ENCODE assay signal across 16 cellular contexts in genomic region chr6:14207493-14207892, GRCh38.
DNase-seq lines count a peak whose midpoint lies in the region; ATAC-seq and TF ChIP-seq lines count a peak whose summit lies in the region.
"Had no signal": no experiment of that assay in that cellular context is flagged by ENCODE, and none has a peak within 500 bp of the region (broad histone marks: within the 10 kb centered on the region; RNA-seq: fewer than 3 reads in every experiment).

No MANE protein-coding gene starts in this region.

- DNase-seq in LHCN-M2 (ENCODE audit: low read depth): peak; percentile 16
- peak; percentile 50 for DNase-seq in hepatocyte (ENCODE audit: low spot score)
- peak in 1 of 3 donors; percentile 67 for DNase-seq in mucosa of descending colon
- DNase-seq in transverse colon: peak; percentile 51
- no peak for DNase-seq in T1000 (lab: John Stamatoyannopoulos, UW)
- DNase-seq: ACHN; CD4-positive, alpha-beta memory T cell; HFFc6; IMR-90; Kasumi-1; NCI-H2081 treated with DMSO at 0.1 percent for 48 hours; OCI-M1; SJCRH30 had no signal

- WGBS in hepatocyte (ENCODE audit: low lambda C conversion rate, missing lambda C conversion rate): 89% methylated on average over 1 of the region's 1 CpG
- WGBS in transverse colon (ENCODE audit: low coverage in 1 of 2), 2 donors: 40 to 52% methylated on average over 1 of the region's 1 CpG

- ATAC-seq in mucosa of descending colon (peak; percentile 67), HG03135 (IDR thresholded peaks at IDR 0.05; ENCODE audit: unreplicated experiment) (no peak), HG02571 (IDR thresholded peaks at IDR 0.05; ENCODE audit: unreplicated experiment) (no peak)

- H3K79me2 ChIP-seq in hepatocyte: no peaks in the 10 kb centered on the region

- H3K27me3 ChIP-seq in hepatocyte (no peaks in the 10 kb centered on the region), transverse colon (no peaks in the 10 kb centered on the region)
- H3K27me3 ChIP-seq: SJCRH30 had no signal

- H3K4me3 ChIP-seq in hepatocyte: no peak overlapping the region
- H3K4me3 ChIP-seq in mucosa of descending colon: no peak overlapping the region
- no peak overlapping the region for H3K4me3 ChIP-seq in transverse colon
- H3K4me3 ChIP-seq: SJCRH30 had no signal

- no peaks in the 10 kb centered on the region for H4K20me1 ChIP-seq in hepatocyte (ENCODE audit: insufficient read depth, poor library complexity, severe bottlenecking)

- H3K4me2 ChIP-seq in hepatocyte: no peak overlapping the region

- H3K4me1 ChIP-seq in hepatocyte (ENCODE audit: insufficient read depth) (peaks cover 14% of the 10 kb centered on the region), mucosa of descending colon (ENCODE audit: low read depth) (peaks cover 8% of the 10 kb centered on the region), transverse colon (peaks cover 6 to 39% (median 19%) of the 10 kb centered on the region in 4 donors)

- no peaks in the 10 kb centered on the region for H3K9me2 ChIP-seq in hepatocyte (replicated peaks; ENCODE audit: insufficient read depth)

- H3K36me3 ChIP-seq in hepatocyte (replicated peaks; ENCODE audit: insufficient read depth, low read depth) (no peaks in the 10 kb centered on the region), mucosa of descending colon (ENCODE audit: low read depth) (no peaks in the 10 kb centered on the region), transverse colon (no peaks in the 10 kb centered on the region)
- H3K36me3 ChIP-seq: SJCRH30 had no signal

- H3K27ac ChIP-seq in hepatocyte (peak overlapping the region; percentile 2), transverse colon (peak overlapping the region; percentile 37 to 71 (median 58))
- H3K27ac ChIP-seq: RWPE1, SJCRH30 had no signal

- no peak overlapping the region for H2AFZ ChIP-seq in hepatocyte

- intact Hi-C loops in mucosa of descending colon (cut with DNase I, micrococcal nuclease): no loop called here
- intact Hi-C loops in transverse colon (cut with DNase I; ENCODE audit: low total_unique reads): no loop called here

- TF ChIP-seq POLR2A in transverse colon (IDR thresholded peaks at IDR 0.05): no peak

- TF ChIP-seq EP300 in transverse colon (IDR thresholded peaks at IDR 0.05; ENCODE audit: low read depth): no peak

- H3K9me3 ChIP-seq in hepatocyte (ENCODE audit: low read depth) (no peaks in the 10 kb centered on the region), mucosa of descending colon (no peaks in the 10 kb centered on the region), transverse colon (no peaks in the 10 kb centered on the region)
- H3K9me3 ChIP-seq: SJCRH30 had no signal

- TF ChIP-seq CTCF in hepatocyte (IDR thresholded peaks at IDR 0.05; ENCODE audit: poor library complexity) (no peak), mucosa of descending colon (IDR thresholded peaks at IDR 0.05) (no peak), transverse colon (IDR thresholded peaks at IDR 0.05) (no peak)

- in situ Hi-C loops in transverse colon (cut with MboI; ENCODE audit: low pct_ligation_motif_present in 1 of 4, low pct_unique_long_range_greater_than_20kb in 1 of 4, low sequenced_read_pairs in 3 of 4): loop anchor here in 3 of 4 donors (25.0 kb wide), 3 partner anchors 1030 to 1405 kb away; partner anchors contain the start of gene JARID2 (in 2 of the 3)
